Comparison of ENCODE assay signal across 9 cellular contexts in the genomic region with DNA sequence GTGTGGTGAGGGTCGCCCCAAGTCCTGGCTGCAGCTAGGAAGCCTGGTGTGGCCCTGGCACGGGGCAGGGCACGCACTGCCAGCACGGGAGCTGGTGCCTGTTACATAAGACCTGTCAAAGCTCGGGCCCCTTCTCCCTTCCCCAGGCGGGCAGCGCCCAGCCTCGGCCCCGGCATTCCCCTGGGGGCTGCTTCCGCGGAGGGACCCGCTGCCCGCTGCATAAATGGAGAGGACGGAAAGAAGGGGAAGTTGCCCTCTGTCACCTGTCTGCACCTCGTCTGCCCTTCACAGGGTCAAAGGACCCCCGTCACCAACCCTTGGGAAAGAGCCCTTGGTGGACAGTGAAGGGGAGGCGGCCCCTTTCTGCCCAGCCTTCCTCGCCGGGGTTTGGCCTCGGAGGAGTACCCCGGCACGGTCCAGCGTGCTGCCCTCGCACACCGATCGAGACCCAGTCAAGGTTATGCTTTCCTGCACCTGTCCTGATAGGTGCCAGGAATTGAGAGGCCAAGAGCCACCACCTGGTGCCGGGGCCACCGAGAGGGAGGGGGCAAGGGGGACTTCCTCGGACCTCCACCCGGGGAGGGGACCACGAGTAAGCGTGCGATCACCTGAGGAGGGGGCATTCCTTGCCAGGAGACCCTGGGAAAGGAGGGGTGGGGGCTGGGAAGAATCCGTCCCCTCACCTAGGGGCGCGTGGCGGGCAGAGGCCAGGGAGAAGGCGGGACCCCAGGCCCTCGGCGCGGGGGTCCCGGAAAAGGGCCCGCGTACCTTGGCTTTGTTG. TPM values are rescaled to one million over a fixed set of nuclear protein-coding genes. Genes with fewer than 3 reads are reported as not detected.
A peak's percentile ranks its signal among the peaks of the same experiment; 100 is the strongest.
DNase-seq lines count a peak whose midpoint lies in the region; ATAC-seq lines count a peak whose summit lies in the region.
"Had no signal": no experiment of that assay in that cellular context is flagged by ENCODE, and none has a peak within 500 bp of the region (broad histone marks: within the 10 kb centered on the region; RNA-seq: fewer than 3 reads in every experiment).

No MANE protein-coding gene starts in this region.

- H3K4me3 Mint-ChIP-seq in naive thymus-derived CD4-positive, alpha-beta T cell, result peak overlapping the region in 9 of 10 donors; percentile 27 to 78 (median 45)

- peaks cover 14% of the 10 kb centered on the region for H3K4me1 ChIP-seq in effector memory CD4-positive, alpha-beta T cell (ENCODE audit: control insufficient read depth, insufficient read depth, low read length, poor library complexity, severe bottlenecking)
- no peaks in the 10 kb centered on the region for H3K4me1 ChIP-seq in naive thymus-derived CD4-positive, alpha-beta T cell (ENCODE audit: control insufficient read depth in 2 of 2, insufficient read depth in 2 of 2, low read length in 2 of 2)

- intact Hi-C loops in Right ventricle myocardium inferior (cut with DNase I) (no loop called here), cardiac septum (cut with DNase I) (no loop called here)
- intact Hi-C loops in naive thymus-derived CD4-positive, alpha-beta T cell (cut with micrococcal nuclease), result no loop called here

- peaks cover 0 to 6% (median 0%) of the 10 kb centered on the region in 5 donors for H3K36me3 Mint-ChIP-seq in naive thymus-derived CD4-positive, alpha-beta T cell

- H3K36me3 ChIP-seq in effector memory CD4-positive, alpha-beta T cell (ENCODE audit: control insufficient read depth, insufficient read depth, low read length), result no peaks in the 10 kb centered on the region
- H3K36me3 ChIP-seq in naive thymus-derived CD4-positive, alpha-beta T cell (ENCODE audit: control insufficient read depth in 2 of 3, insufficient read depth in 3 of 3, low read length in 3 of 3), result no peaks in the 10 kb centered on the region

- peaks cover 5 to 16% (median 11%) of the 10 kb centered on the region in 7 donors for H3K4me1 Mint-ChIP-seq in naive thymus-derived CD4-positive, alpha-beta T cell

- ATAC-seq in Right ventricle myocardium inferior (peak; percentile 9), HG02610 (IDR thresholded peaks at IDR 0.05; ENCODE audit: unreplicated experiment) (no peak)
- ATAC-seq in naive thymus-derived CD4-positive, alpha-beta T cell, result no peak

- no peaks in the 10 kb centered on the region for H3K9me3 ChIP-seq in effector memory CD4-positive, alpha-beta T cell (ENCODE audit: control insufficient read depth, low read length)
- no peaks in the 10 kb centered on the region for H3K9me3 ChIP-seq in naive thymus-derived CD4-positive, alpha-beta T cell (ENCODE audit: control insufficient read depth in 2 of 3, low read length in 3 of 3)

- peaks cover 32 to 63% (median 42%) of the 10 kb centered on the region in 5 donors for H3K27me3 Mint-ChIP-seq in naive thymus-derived CD4-positive, alpha-beta T cell

- no peak overlapping the region for H3K27ac Mint-ChIP-seq in naive thymus-derived CD4-positive, alpha-beta T cell

- H3K27ac ChIP-seq in effector memory CD4-positive, alpha-beta T cell (ENCODE audit: insufficient read depth, low read length, poor library complexity, severe bottlenecking), result no peak overlapping the region
- H3K27ac ChIP-seq in naive thymus-derived CD4-positive, alpha-beta T cell (ENCODE audit: low read depth, low read length), result no peak overlapping the region

- CTCF ChIA-PET in naive thymus-derived CD4-positive, alpha-beta T cell (lab: Charles Lee), result interaction anchor here (0.5 kb wide), 1 partner anchor 80 kb away, joined by 3 read pairs; no protein-coding TSS in a partner anchor

- POLR2A ChIA-PET in naive thymus-derived CD4-positive, alpha-beta T cell (lab: Charles Lee), result no interaction called here

- H3K27me3 ChIP-seq in effector memory CD4-positive, alpha-beta T cell (replicated peaks; ENCODE audit: control insufficient read depth, insufficient read depth, low read length, poor library complexity, severe bottlenecking), result peaks cover 39% of the 10 kb centered on the region
- H3K27me3 ChIP-seq in naive thymus-derived CD4-positive, alpha-beta T cell (ENCODE audit: control insufficient read depth in 2 of 2, insufficient read depth in 2 of 2, low read length in 2 of 2), result peaks cover 5 to 20% of the 10 kb centered on the region in 2 donors

- DNase-seq in Right ventricle myocardium inferior (ENCODE audit: missing footprints) (peak; percentile 66), cardiac septum (ENCODE audit: low spot score) (no peak), NCI-H446 treated with DMSO at 0.1 percent for 48 hours (lab: John Stamatoyannopoulos, UW) (no peak), NCI-H1694 treated with DMSO at 0.1 percent for 48 hours (lab: John Stamatoyannopoulos, UW) (no peak), NCI-H524 treated with DMSO at 0.1 percent for 48 hours (lab: John Stamatoyannopoulos, UW) (no peak)
- no peak for DNase-seq in effector memory CD4-positive, alpha-beta T cell
- DNase-seq in naive thymus-derived CD4-positive, alpha-beta T cell, result peak in 1 of 9 donors; percentile 6
- DNase-seq: NCI-H1436 had no signal

- H3K4me3 ChIP-seq in effector memory CD4-positive, alpha-beta T cell (ENCODE audit: insufficient read depth, low read depth, low read length, poor library complexity, severe bottlenecking), result peak overlapping the region; percentile 44
- no peak overlapping the region for H3K4me3 ChIP-seq in naive thymus-derived CD4-positive, alpha-beta T cell (ENCODE audit: low read length)

- peaks cover 0 to 1% (median 0%) of the 10 kb centered on the region in 11 donors for H3K9me3 Mint-ChIP-seq in naive thymus-derived CD4-positive, alpha-beta T cell

RNA-seq across cellular contexts. Expression of a gene that starts 16.8 kb away (rescaled TPM):
- not detected for total RNA-seq in Right ventricle myocardium inferior
- total RNA-seq in cardiac septum, result not detected
- total RNA-seq in naive thymus-derived CD4-positive, alpha-beta T cell, result not detected
- polyA plus RNA-seq in naive thymus-derived CD4-positive, alpha-beta T cell, result not detected

RNA-seq across cellular contexts. Expression of a gene that starts 18.2 kb away (rescaled TPM):
- total RNA-seq in Right ventricle myocardium inferior (140 TPM), cardiac septum (80.0 TPM)
- total RNA-seq in naive thymus-derived CD4-positive, alpha-beta T cell, result 1 to 10 TPM in 1 of 5 experiments, under 1 TPM in 4; 0.07 to 1.1 (median 0.43) TPM
- polyA plus RNA-seq in naive thymus-derived CD4-positive, alpha-beta T cell, result under 1 TPM; 0.26 to 0.50 TPM

RNA-seq across cellular contexts. Expression of a gene that starts 22.6 kb away (rescaled TPM):
- 17.5 TPM for total RNA-seq in Right ventricle myocardium inferior
- 33.8 TPM for total RNA-seq in cardiac septum
- not detected for total RNA-seq in naive thymus-derived CD4-positive, alpha-beta T cell
- not detected for polyA plus RNA-seq in naive thymus-derived CD4-positive, alpha-beta T cell

RNA-seq across cellular contexts. Expression of a gene that starts 28.9 kb away (rescaled TPM):
- total RNA-seq in Right ventricle myocardium inferior (13.1 TPM), cardiac septum (10.7 TPM)
- 10 to 100 TPM; 16.9 to 28.3 (median 18.9) TPM for total RNA-seq in naive thymus-derived CD4-positive, alpha-beta T cell
- 10 to 100 TPM; 50.3 to 59.1 TPM for polyA plus RNA-seq in naive thymus-derived CD4-positive, alpha-beta T cell

RNA-seq across cellular contexts. Expression of a gene that starts 46.3 kb away (rescaled TPM):
- total RNA-seq in Right ventricle myocardium inferior (68.7 TPM), cardiac septum (110 TPM)
- total RNA-seq in naive thymus-derived CD4-positive, alpha-beta T cell, result 1 to 10 TPM in 2 of 5 experiments, under 1 TPM in 3; 0.08 to 5.1 (median 0.73) TPM
- polyA plus RNA-seq in naive thymus-derived CD4-positive, alpha-beta T cell, result under 1 TPM in 1 of 2 donors, not detected in 1; 0.26 TPM

Comparison
In these comparisons a context has a peak if more than half of its experiments do, and no peak if none do; other contexts are left out.
1. RNA of a gene that starts 18.2 kb away (total RNA-seq): 140 TPM in Right ventricle myocardium inferior (single experiment) and 80.0 TPM in cardiac septum (single experiment); 0.07 to 1.1 TPM in naive thymus-derived CD4-positive, alpha-beta T cell; every median in the first group is over 10 times any median in the second.
2. RNA of a gene that starts 22.6 kb away (total RNA-seq): 33.8 TPM in cardiac septum (single experiment) and 17.5 TPM in Right ventricle myocardium inferior (single experiment); not detected in naive thymus-derived CD4-positive, alpha-beta T cell; every median in the first group is over 10 times any median in the second.